In genomic region chr6:129544892-129545612, GRCh38 we compare ENCODE assay signal across 2 cellular contexts.
TF ChIP-seq lines count a peak whose summit lies in the region.

No MANE protein-coding gene starts in this region.

TF ChIP-seq in IMR-90, 13 proteins besides CTCF, POLR2A, EP300 and RAD21:
- 0 out of 2 replicates have a peak, but pooled peaks have one; percentile 7 for TF ChIP-seq CEBPB (IDR thresholded peaks at IDR 0.05; ENCODE audit: low read depth, low read length)
- no peak for TF ChIP-seq FOS (IDR thresholded peaks at IDR 0.05; ENCODE audit: low read depth, low read length)
- no peak for TF ChIP-seq RFX5 (IDR thresholded peaks at IDR 0.05; ENCODE audit: low read depth, low read length)
- TF ChIP-seq MAZ (IDR thresholded peaks at IDR 0.05; ENCODE audit: borderline replicate concordance, low read depth, low read length) = no peak

TF ChIP-seq in K562, 482 proteins besides CTCF, POLR2A, EP300 and RAD21:
- no peak for TF ChIP-seq ARID4B (CRISPR knock-in tag; IDR thresholded peaks at IDR 0.05)
- TF ChIP-seq CEBPB (tag; IDR thresholded peaks at IDR 0.05) = peak; percentile 26; the same call in 1 of the 2 replicates
- TF ChIP-seq ZNF12 (CRISPR knock-in tag; IDR thresholded peaks at IDR 0.05) = no peak
TF ChIP-seq in K562: peak in this region for 1.
